8 cellular contexts compared by ENCODE assay signal in genomic region chr16:89299357-89300111, GRCh38.
A peak's percentile ranks its signal among the peaks of the same experiment; 100 is the strongest.
DNase-seq lines count a peak whose midpoint lies in the region; ATAC-seq, FAIRE-seq and TF ChIP-seq lines count a peak whose summit lies in the region.
"Not testable (repeated sequence)": the region's sequence is repeated elsewhere in the genome, so short reads cannot be mapped to it uniquely, and the experiment has no call there.

No MANE protein-coding gene starts in this region.

- intact Hi-C loops in body of pancreas (cut with DNase I); left ventricle myocardium superior (cut with micrococcal nuclease); tibial artery (cut with DNase I; ENCODE audit: low total_unique reads): not testable (repeated sequence)

- TF ChIP-seq EP300 in A549 (IDR thresholded peaks at IDR 0.05), result not testable (repeated sequence)

- peaks cover 89% of the 10 kb centered on the region for H3K36me3 Mint-ChIP-seq in stimulated activated effector memory CD8-positive, alpha-beta T cell treated with anti-CD3 and anti-CD28 coated beads, Interleukin-12 subunit alpha, Interleukin-12 subunit beta, amount 100 ng/mL, for 72 hours

- H3K4me3 ChIP-seq in A549; HEK293 (ENCODE audit: low read depth, low read length); body of pancreas; esophagus (ENCODE audit: low read depth in 1 of 2, low read length in 2 of 2); neutrophil (ENCODE audit: low read depth in 1 of 2, low read length in 1 of 2); tibial artery: not testable (repeated sequence)

- TF ChIP-seq POLR2A in A549 (IDR thresholded peaks at IDR 0.05; ENCODE audit: low read length); body of pancreas (IDR thresholded peaks at IDR 0.05): not testable (repeated sequence)

- H3K27me3 ChIP-seq in body of pancreas; esophagus (ENCODE audit: control insufficient read depth in 1 of 2, insufficient read depth in 2 of 2, low read length in 2 of 2); neutrophil; tibial artery: not testable (repeated sequence)

- H3K9me3 ChIP-seq in A549; HEK293 (ENCODE audit: control insufficient read depth, insufficient read depth, low read depth, low read length); body of pancreas; esophagus (ENCODE audit: control insufficient read depth in 2 of 2, insufficient read depth in 1 of 2, low read depth in 1 of 2, low read length in 1 of 2); neutrophil; tibial artery: not testable (repeated sequence)

- peak overlapping the region; percentile 95 to 96 for H3K27ac ChIP-seq in A549
- H3K27ac ChIP-seq in HEK293 (ENCODE audit: extremely low read depth, low read depth, low read length), result not testable (repeated sequence)
- peak overlapping the region; percentile 32 to 87 (median 78) for H3K27ac ChIP-seq in body of pancreas
- H3K27ac ChIP-seq in esophagus (ENCODE audit: low read depth in 2 of 2, low read length in 1 of 2), result peak overlapping the region; percentile 19 to 84
- peak overlapping the region; percentile 84 for H3K27ac ChIP-seq in neutrophil
- H3K27ac ChIP-seq in tibial artery, result peak overlapping the region; percentile 79 to 82

- not testable (repeated sequence) for TF ChIP-seq RAD21 in A549 (conservative IDR thresholded peaks at IDR 0.05 in 1 of 2, IDR thresholded peaks at IDR 0.05 in 1 of 2)

- H3K4me2 ChIP-seq in A549, result not testable (repeated sequence)

- H3K27ac Mint-ChIP-seq in stimulated activated effector memory CD8-positive, alpha-beta T cell treated with anti-CD3 and anti-CD28 coated beads, Interleukin-12 subunit alpha, Interleukin-12 subunit beta, amount 100 ng/mL, for 72 hours, result peak overlapping the region; percentile 81

- CTCF ChIA-PET in A549 (lab: Yijun Ruan, JAX), result interaction anchor here (1.1 kb wide), 1 partner anchor 12 kb away, joined by 3 read pairs; no protein-coding TSS in a partner anchor
- CTCF ChIA-PET in HEK293 (lab: Yijun Ruan, JAX), result not testable (repeated sequence)

- WGBS in A549 (ENCODE audit: missing lambda C conversion rate), result no CpG with 5 or more reads among the region's 10 CpGs
- 85% methylated on average over 7 of the region's 10 CpGs; no CpG with 5 or more reads in 1 of the 2 donors for WGBS in body of pancreas, 2 donors
- 91 to 96% methylated on average over 9 to 10 of the region's 10 CpGs for WGBS in esophagus, 2 donors

- H3K4me1 ChIP-seq in A549 (peaks cover 50% of the 10 kb centered on the region), body of pancreas (peaks cover 30% of the 10 kb centered on the region), esophagus (ENCODE audit: control insufficient read depth in 2 of 2, insufficient read depth in 2 of 2, low read length in 1 of 2) (peaks cover 14 to 29% of the 10 kb centered on the region in 2 donors), neutrophil (ENCODE audit: control insufficient read depth in 1 of 2, insufficient read depth in 1 of 2, low read depth in 1 of 2, low read length in 1 of 2) (peaks cover 50 to 63% of the 10 kb centered on the region in 2 experiments), tibial artery (peaks cover 5 to 36% (median 26%) of the 10 kb centered on the region in 4 donors)
- H3K4me1 ChIP-seq in HEK293 (ENCODE audit: control insufficient read depth, insufficient read depth, low read length), result not testable (repeated sequence)

- H3K4me3 Mint-ChIP-seq in stimulated activated effector memory CD8-positive, alpha-beta T cell treated with anti-CD3 and anti-CD28 coated beads, Interleukin-12 subunit alpha, Interleukin-12 subunit beta, amount 100 ng/mL, for 72 hours, result not testable (repeated sequence)

- FAIRE-seq in A549 (lab: Jason Lieb, UNC), result not testable (repeated sequence)

- peaks cover 63% of the 10 kb centered on the region for H3K4me1 Mint-ChIP-seq in stimulated activated effector memory CD8-positive, alpha-beta T cell treated with anti-CD3 and anti-CD28 coated beads, Interleukin-12 subunit alpha, Interleukin-12 subunit beta, amount 100 ng/mL, for 72 hours

- not testable (repeated sequence) for ATAC-seq in A549; body of pancreas; left ventricle myocardium superior; stimulated activated effector memory CD8-positive, alpha-beta T cell treated with anti-CD3 and anti-CD28 coated beads, Interleukin-12 subunit alpha, Interleukin-12 subunit beta, amount 100 ng/mL, for 72 hours

- POLR2A ChIA-PET in A549 (lab: Yijun Ruan, JAX); HEK293 (lab: Yijun Ruan, JAX): not testable (repeated sequence)

- DNase-seq in A549 (ENCODE audit: low read depth in 1 of 2, low spot score in 1 of 2); body of pancreas; stimulated activated effector memory CD8-positive, alpha-beta T cell treated with anti-CD3 and anti-CD28 coated beads, Interleukin-12 subunit alpha, Interleukin-12 subunit beta, amount 100 ng/mL, for 72 hours (ENCODE audit: low spot score in 2 of 2); tibial artery: not testable (repeated sequence)
- peak; percentile 10 for DNase-seq in left ventricle myocardium superior

- TF ChIP-seq CTCF in A549 (IDR thresholded peaks at IDR 0.05); HEK293 (tag by site-specific recombination; IDR thresholded peaks at IDR 0.05); body of pancreas (IDR thresholded peaks at IDR 0.05); neutrophil (IDR thresholded peaks at IDR 0.05); tibial artery (IDR thresholded peaks at IDR 0.05): not testable (repeated sequence)

- not testable (repeated sequence) for H3K9me3 Mint-ChIP-seq in stimulated activated effector memory CD8-positive, alpha-beta T cell treated with anti-CD3 and anti-CD28 coated beads, Interleukin-12 subunit alpha, Interleukin-12 subunit beta, amount 100 ng/mL, for 72 hours

- peaks cover 0 to 58% of the 10 kb centered on the region in 2 experiments; a peak in 2 of 3 replicates for H3K36me3 ChIP-seq in HEK293 (ENCODE audit: control insufficient read depth in 2 of 2, insufficient read depth in 1 of 2, low read length in 2 of 2)
- H3K36me3 ChIP-seq in body of pancreas (replicated peaks in 1 of 2; ENCODE audit: insufficient read depth in 1 of 2, low read depth in 2 of 2), result not testable (repeated sequence)
- H3K36me3 ChIP-seq in esophagus (ENCODE audit: control insufficient read depth in 2 of 2, insufficient read depth in 2 of 2, low read length in 1 of 2), result peaks cover 0 to 39% of the 10 kb centered on the region in 2 donors
- H3K36me3 ChIP-seq in neutrophil, result peaks cover 46% of the 10 kb centered on the region
- peaks cover 4 to 58% (median 22%) of the 10 kb centered on the region in 3 donors for H3K36me3 ChIP-seq in tibial artery

TF ChIP-seq in HEK293, 187 proteins besides CTCF, POLR2A, EP300 and RAD21:
- TF ChIP-seq GLIS1 (tag by site-specific recombination; IDR thresholded peaks at IDR 0.05), result peak; percentile 79
